ENCODE assay signal across 8 cellular contexts in the genomic region with DNA sequence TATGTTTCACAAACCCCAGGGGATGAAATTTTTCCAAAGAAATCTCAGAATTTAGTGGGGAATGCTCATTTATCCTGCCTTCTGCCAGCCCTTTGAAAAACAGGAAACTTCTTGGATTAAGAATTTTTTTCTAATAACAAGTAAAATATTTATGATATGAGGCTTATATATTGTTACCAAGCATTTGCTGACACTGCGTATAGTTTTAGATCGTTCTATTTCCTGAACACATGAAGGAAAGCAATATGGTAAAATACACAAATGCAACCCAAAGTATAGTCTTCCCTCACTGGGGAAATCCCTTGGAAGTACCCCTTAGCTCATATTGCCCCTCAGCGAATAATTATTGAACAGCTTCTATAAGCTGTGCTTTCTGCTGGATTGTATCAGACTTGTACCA.
"Had no signal": no experiment of that assay in that cellular context is flagged by ENCODE, and none has a peak within 500 bp of the region (broad histone marks: within the 10 kb centered on the region; RNA-seq: fewer than 3 reads in every experiment).

No MANE protein-coding gene starts in this region.

- H3K27ac ChIP-seq: KMS-11 had no signal

- FAIRE-seq: H1, H54, HTR-8/SVneo had no signal

- H2AFZ ChIP-seq: GM23338 had no signal

- H3K4me2 ChIP-seq: GM23338, KMS-11 had no signal

- ATAC-seq: GM23338 had no signal

- H3K4me3 ChIP-seq: GM23338 had no signal

- H3K9ac ChIP-seq: KMS-11 had no signal

- DNase-seq: H9, HCEC 1CT, KBM-7 had no signal
